18 cellular contexts compared by ENCODE assay signal in genomic region chr5:135429326-135429725, GRCh38. TPM values are rescaled to one million over a fixed set of nuclear protein-coding genes. Genes with fewer than 3 reads are reported as not detected.
DNase-seq lines count a peak whose midpoint lies in the region; ATAC-seq, FAIRE-seq and TF ChIP-seq lines count a peak whose summit lies in the region.
"Had no signal": no experiment of that assay in that cellular context is flagged by ENCODE, and none has a peak within 500 bp of the region (broad histone marks: within the 10 kb centered on the region; RNA-seq: fewer than 3 reads in every experiment).

No MANE protein-coding gene starts in this region.

- H3K4me2 ChIP-seq in SK-N-SH (no peak overlapping the region), astrocyte (ENCODE audit: low read length) (no peak overlapping the region)

- TF ChIP-seq EP300 in SK-N-SH (IDR thresholded peaks at IDR 0.05; ENCODE audit: borderline replicate concordance in 1 of 2, low read depth in 1 of 2, low read length in 1 of 2) = no peak

- no peak overlapping the region for H3K4me3 ChIP-seq in SK-N-SH (ENCODE audit: low read depth in 2 of 2, low read length in 1 of 2)
- no peak overlapping the region for H3K4me3 ChIP-seq in astrocyte (ENCODE audit: insufficient read depth, low read depth, low read length)
- no peak overlapping the region for H3K4me3 ChIP-seq in subcutaneous abdominal adipose tissue (ENCODE audit: low read depth in 1 of 5, low read length in 5 of 5)
- H3K4me3 ChIP-seq: HAP-1, SJSA1, suprapubic skin had no signal

- CTCF ChIA-PET in SK-N-SH (lab: Yijun Ruan, JAX) = interaction anchor here (1.5 kb wide), 1 partner anchor 28 kb away, joined by 4 read pairs; no protein-coding TSS in a partner anchor

- H3K27me3 ChIP-seq in SK-N-SH (ENCODE audit: insufficient read depth) (no peaks in the 10 kb centered on the region), astrocyte (ENCODE audit: insufficient read depth, low read length) (no peaks in the 10 kb centered on the region), subcutaneous abdominal adipose tissue (ENCODE audit: control insufficient read depth in 5 of 5, insufficient read depth in 4 of 5, low read length in 5 of 5) (no peaks in the 10 kb centered on the region)
- H3K27me3 ChIP-seq: brain microvascular endothelial cell, SJSA1 had no signal

- peaks cover 4% of the 10 kb centered on the region for H3K27me3 Mint-ChIP-seq in astrocyte (ENCODE audit: low read depth, unreplicated experiment)

- POLR2A ChIA-PET in SK-N-SH (lab: Yijun Ruan, JAX) = no interaction called here

- no peak for TF ChIP-seq CTCF in SK-N-SH (IDR thresholded peaks at IDR 0.05)
- no peak for TF ChIP-seq CTCF in astrocyte (IDR thresholded peaks at IDR 0.05; ENCODE audit: insufficient read depth, low read depth, low read length)

- H3K79me2 ChIP-seq in SK-N-SH (ENCODE audit: insufficient read depth) (no peaks in the 10 kb centered on the region), astrocyte (ENCODE audit: insufficient read depth, low read length) (no peaks in the 10 kb centered on the region)

- H3K36me3 ChIP-seq in SK-N-SH (replicated peaks in 1 of 2; ENCODE audit: control insufficient read depth in 1 of 2, insufficient read depth in 2 of 2, low read length in 1 of 2) (no peaks in the 10 kb centered on the region), astrocyte (ENCODE audit: insufficient read depth, low read length) (no peaks in the 10 kb centered on the region), subcutaneous abdominal adipose tissue (ENCODE audit: control insufficient read depth in 5 of 5, insufficient read depth in 5 of 5, low read length in 5 of 5) (no peaks in the 10 kb centered on the region)
- H3K36me3 ChIP-seq: brain microvascular endothelial cell, HAP-1, SJSA1, suprapubic skin had no signal

- H3K27ac ChIP-seq in SK-N-SH (ENCODE audit: low read depth in 2 of 2, low read length in 1 of 2) (no peak overlapping the region), astrocyte (ENCODE audit: low read depth, low read length) (no peak overlapping the region), subcutaneous abdominal adipose tissue (ENCODE audit: low read depth, low read length) (peak overlapping the region; percentile 12)
- H3K27ac ChIP-seq: brain microvascular endothelial cell, SJSA1, suprapubic skin had no signal

- no peaks in the 10 kb centered on the region for H3K9me2 ChIP-seq in SK-N-SH

- H3K9ac ChIP-seq in SK-N-SH (no peak overlapping the region), astrocyte (ENCODE audit: low read length) (no peak overlapping the region), subcutaneous abdominal adipose tissue (ENCODE audit: low read length in 5 of 5) (no peak overlapping the region)

- H3K27ac Mint-ChIP-seq in astrocyte (ENCODE audit: unreplicated experiment) = no peak overlapping the region
- H3K27ac Mint-ChIP-seq: natural killer cell had no signal

- H3K4me1 ChIP-seq in SK-N-SH (ENCODE audit: control insufficient read depth in 1 of 2, insufficient read depth in 2 of 2, low read depth in 1 of 2, low read length in 1 of 2) (peaks cover 0 to 2% of the 10 kb centered on the region in 2 experiments; a peak in 1 of 4 replicates), astrocyte (ENCODE audit: insufficient read depth, low read length) (peaks cover 9% of the 10 kb centered on the region), subcutaneous abdominal adipose tissue (ENCODE audit: control insufficient read depth in 5 of 5, insufficient read depth in 5 of 5, low read length in 5 of 5) (peaks cover 3 to 31% (median 21%) of the 10 kb centered on the region in 5 donors)
- H3K4me1 ChIP-seq: HAP-1, SJSA1, suprapubic skin had no signal

- no peaks in the 10 kb centered on the region for H3K9me3 ChIP-seq in SK-N-SH
- peaks cover 12% of the 10 kb centered on the region for H3K9me3 ChIP-seq in astrocyte (ENCODE audit: insufficient read depth, low read depth, low read length)
- H3K9me3 ChIP-seq in subcutaneous abdominal adipose tissue (ENCODE audit: control insufficient read depth in 5 of 5, low read length in 5 of 5) = peaks cover 0 to 9% (median 8%) of the 10 kb centered on the region in 5 donors
- H3K9me3 ChIP-seq: HAP-1 had no signal

- no peak for DNase-seq in SK-N-SH
- peak; percentile 33 for DNase-seq in astrocyte (ENCODE audit: low read depth)
- peak; percentile 8 for DNase-seq in iPS-NIHi7 (ENCODE audit: extremely low spot score)
- no peak for DNase-seq in globus pallidus (ENCODE audit: low spot score)
- DNase-seq in GOT3 (lab: John Stamatoyannopoulos, UW) = no peak
- DNase-seq in SW480 (ENCODE audit: low spot score) = no peak
- DNase-seq: activated gamma-delta T cell, brain microvascular endothelial cell, KG1, natural killer cell, NCI-H1694 treated with DMSO at 0.1 percent for 48 hours had no signal

- no peaks in the 10 kb centered on the region for H3F3A ChIP-seq in SK-N-SH (replicated peaks; ENCODE audit: insufficient read depth)

- H3K9me3 Mint-ChIP-seq in astrocyte (ENCODE audit: unreplicated experiment) = peaks cover 3% of the 10 kb centered on the region
- H3K9me3 Mint-ChIP-seq: natural killer cell had no signal

- H3K4me3 Mint-ChIP-seq in astrocyte (ENCODE audit: unreplicated experiment) = no peak overlapping the region
- H3K4me3 Mint-ChIP-seq: natural killer cell had no signal

- peaks cover 2% of the 10 kb centered on the region for H3K36me3 Mint-ChIP-seq in astrocyte (ENCODE audit: low read depth, unreplicated experiment)
- H3K36me3 Mint-ChIP-seq: natural killer cell had no signal

- H2AFZ ChIP-seq in SK-N-SH (ENCODE audit: low read depth) = no peak overlapping the region
- no peak overlapping the region for H2AFZ ChIP-seq in astrocyte (ENCODE audit: low read depth, low read length)

- H4K20me1 ChIP-seq in SK-N-SH (ENCODE audit: insufficient read depth) = no peaks in the 10 kb centered on the region
- H4K20me1 ChIP-seq in astrocyte (ENCODE audit: insufficient read depth, low read length) = no peaks in the 10 kb centered on the region

- no peak for FAIRE-seq in astrocyte (lab: Jason Lieb, UNC)
- FAIRE-seq: A204.1 had no signal

- peaks cover 7% of the 10 kb centered on the region for H3K4me1 Mint-ChIP-seq in astrocyte (ENCODE audit: low read depth, unreplicated experiment)
- H3K4me1 Mint-ChIP-seq: natural killer cell had no signal

- 67% methylated on average over 6 of the region's 6 CpGs for WGBS in SK-N-SH (ENCODE audit: low lambda C conversion rate)

- no peak for TF ChIP-seq RAD21 in SK-N-SH (IDR thresholded peaks at IDR 0.05; ENCODE audit: low read length)

- ATAC-seq in SK-N-SH treated with all-trans-retinoic acid at 6 μM for 48 hours = peak; percentile 11; the same call in 1 of the 3 replicates
- ATAC-seq: natural killer cell had no signal

TF ChIP-seq in SK-N-SH treated with all-trans-retinoic acid at 6 μM for 48 hours, 23 proteins besides CTCF, POLR2A, EP300 and RAD21 (continues in another document):
- TF ChIP-seq ZFP3 (CRISPR knock-in tag; IDR thresholded peaks at IDR 0.05) (no peak), ISL1 (CRISPR knock-in tag; IDR thresholded peaks at IDR 0.05) (no peak), ZFP30 (CRISPR knock-in tag; IDR thresholded peaks at IDR 0.05) (no peak), ESRRG (CRISPR knock-in tag; IDR thresholded peaks at IDR 0.05) (no peak), RARB (CRISPR knock-in tag; IDR thresholded peaks at IDR 0.05) (no peak), ZC3H10 (CRISPR knock-in tag; IDR thresholded peaks at IDR 0.05) (no peak)

TF ChIP-seq in SK-N-SH, 30 proteins besides CTCF, POLR2A, EP300 and RAD21 (continues in another document):
- TF ChIP-seq USF1 (IDR thresholded peaks at IDR 0.05; ENCODE audit: borderline replicate concordance, low read depth) (no peak), PBX3 (IDR thresholded peaks at IDR 0.05) (no peak), YY1 (IDR thresholded peaks at IDR 0.05; ENCODE audit: low read depth) (no peak), MXI1 (IDR thresholded peaks at IDR 0.05; ENCODE audit: low read depth, low read length) (no peak), EZH2phosphoT487 (IDR thresholded peaks at IDR 0.05; ENCODE audit: borderline replicate concordance, low read depth) (no peak), IRF3 (IDR thresholded peaks at IDR 0.05; ENCODE audit: low read depth, low read length) (no peak), MEF2A (IDR thresholded peaks at IDR 0.05; ENCODE audit: borderline replicate concordance, low read depth) (no peak), RXRA (IDR thresholded peaks at IDR 0.05; ENCODE audit: borderline replicate concordance, low read depth) (no peak)

RNA-seq across cellular contexts. Expression of gene DCANP1, which starts 17.8 kb away (rescaled TPM):
- not detected in 2 replicates for polyA plus RNA-seq in SK-N-SH (2012; rRNA removed)
- polyA plus RNA-seq in SK-N-SH (2012; cell fraction: cytosol; rRNA removed) = not detected in 2 replicates
- not detected in 2 replicates for polyA plus RNA-seq in SK-N-SH (2012; cell fraction: nucleus; rRNA removed)
- total RNA-seq in astrocyte = not detected in 2 replicates
- total RNA-seq: SJSA1, suprapubic skin had no signal
- polyA plus RNA-seq: liver had no signal

RNA-seq across cellular contexts. Expression of gene TIFAB, which starts 22.8 kb away (rescaled TPM):
- polyA plus RNA-seq in SK-N-SH (2012; rRNA removed) = not detected in 2 replicates
- not detected in 2 replicates for polyA plus RNA-seq in SK-N-SH (2012; cell fraction: cytosol; rRNA removed)
- polyA plus RNA-seq in SK-N-SH (2012; cell fraction: nucleus; rRNA removed) = not detected in 2 replicates
- total RNA-seq in astrocyte = not detected in 2 replicates
- total RNA-seq: SJSA1 had no signal

RNA-seq across cellular contexts. Expression of gene MACROH2A1, which starts 30.3 kb away (rescaled TPM):
- polyA plus RNA-seq in SK-N-SH (2012; rRNA removed) = 146 and 165 TPM in 2 replicates
- polyA plus RNA-seq in SK-N-SH (2012; cell fraction: cytosol; rRNA removed) = 96.4 and 128 TPM in 2 replicates
- polyA plus RNA-seq in SK-N-SH (2012; cell fraction: nucleus; rRNA removed) = 251 and 315 TPM in 2 replicates
- total RNA-seq in astrocyte = 121 and 143 TPM in 2 replicates

Comparison
In these comparisons a context has a peak if more than half of its experiments do, and no peak if none do; other contexts are left out.
1. DNase-seq: peak in astrocyte (single experiment) and iPS-NIHi7 (single experiment); none in SK-N-SH (single experiment), globus pallidus (single experiment), GOT3 (single experiment) and SW480 (single experiment).